ENCODE assay signal across 23 cellular contexts in genomic region chr13:94325148-94325528, GRCh38.
A peak's percentile ranks its signal among the peaks of the same experiment; 100 is the strongest.
DNase-seq lines count a peak whose midpoint lies in the region; ATAC-seq and TF ChIP-seq lines count a peak whose summit lies in the region.
"Had no signal": no experiment of that assay in that cellular context is flagged by ENCODE, and none has a peak within 500 bp of the region (broad histone marks: within the 10 kb centered on the region; RNA-seq: fewer than 3 reads in every experiment).

No MANE protein-coding gene starts in this region.

- no peak for DNase-seq in CD4-positive, alpha-beta T cell
- DNase-seq in T-cell: no peak
- DNase-seq in hepatocyte (ENCODE audit: low spot score): no peak
- no peak for DNase-seq in osteoblast (ENCODE audit: insufficient read length, low spot score, missing footprints)
- DNase-seq in islet precursor cell: no peak
- no peak for DNase-seq in DMS114 treated with DMSO at 0.1 percent for 48 hours (lab: John Stamatoyannopoulos, UW; ENCODE audit: unreplicated experiment)
- DNase-seq: activated naive CD4-positive, alpha-beta T cell treated with Interleukin-2 at 50 U/mL for 16 hours; activated T-cell treated with anti-CD3 and anti-CD28 coated beads, Interleukin-2, amount 50 U/mL, for 48 hours; CD4-positive, alpha-beta memory T cell; DMS53; kidney glomerular epithelial cell; mammary epithelial cell; NCI-H1436 treated with DMSO at 0.1 percent for 48 hours; pancreas; right cardiac atrium; SJCRH30; stimulated activated naive CD4-positive, alpha-beta T cell treated with Interleukin-2 at 50 U/mL for 16 hours had no signal

- peaks cover 7% of the 10 kb centered on the region for H3K27me3 Mint-ChIP-seq in CD4-positive, alpha-beta T cell
- peaks cover 6% of the 10 kb centered on the region in 2 donors for H3K27me3 Mint-ChIP-seq in T-cell
- H3K27me3 Mint-ChIP-seq: dendritic cell treated with granulocyte-macrophage colony-stimulating factor and Interleukin-4, amounts not matched to agents 40 ng/mL and 50 ng/mL, for 4 days had no signal

- no peak overlapping the region for H3K4me3 Mint-ChIP-seq in CD4-positive, alpha-beta T cell
- H3K4me3 Mint-ChIP-seq in T-cell: no peak overlapping the region
- H3K4me3 Mint-ChIP-seq: dendritic cell treated with granulocyte-macrophage colony-stimulating factor and Interleukin-4, amounts not matched to agents 40 ng/mL and 50 ng/mL, for 4 days; GM23338 had no signal

- H3K4me3 ChIP-seq in hepatocyte (no peak overlapping the region), osteoblast (ENCODE audit: insufficient read depth, low read length) (no peak overlapping the region)
- H3K4me3 ChIP-seq: cardiac muscle cell, GM23338, K562, pancreas, SJCRH30 had no signal

- no peaks in the 10 kb centered on the region for H3K9me2 ChIP-seq in hepatocyte (replicated peaks; ENCODE audit: insufficient read depth)

- H3K36me3 ChIP-seq in hepatocyte (replicated peaks; ENCODE audit: insufficient read depth, low read depth) (no peaks in the 10 kb centered on the region), osteoblast (ENCODE audit: insufficient read depth, low read length) (no peaks in the 10 kb centered on the region)
- H3K36me3 ChIP-seq: cardiac muscle cell, pancreas, SJCRH30 had no signal

- intact Hi-C loops in CD4-positive, alpha-beta T cell (cut with DNase I, micrococcal nuclease): loop anchor here in 1 of 2 experiments (10.0 kb wide), 2 partner anchors 220 to 280 kb away; partner anchors contain the start of gene GPR180

- H3K27me3 ChIP-seq in CD4-positive, alpha-beta T cell (ENCODE audit: control insufficient read depth, insufficient read depth, low read length): no peaks in the 10 kb centered on the region
- no peaks in the 10 kb centered on the region for H3K27me3 ChIP-seq in hepatocyte
- H3K27me3 ChIP-seq in osteoblast (ENCODE audit: insufficient read depth, low read length): no peaks in the 10 kb centered on the region
- H3K27me3 ChIP-seq: cardiac muscle cell, pancreas, SJCRH30 had no signal

- peaks cover 5% of the 10 kb centered on the region for H3K4me1 ChIP-seq in hepatocyte (ENCODE audit: insufficient read depth)
- H3K4me1 ChIP-seq in osteoblast (ENCODE audit: insufficient read depth, low read length): peaks cover 38% of the 10 kb centered on the region

- CTCF ChIA-PET in CD4-positive, alpha-beta T cell (lab: Charles Lee): no interaction called here
- CTCF ChIA-PET in T-cell (lab: Charles Lee): no interaction called here

- no peak overlapping the region for H3K27ac ChIP-seq in CD4-positive, alpha-beta T cell (ENCODE audit: low read depth, low read length)
- H3K27ac ChIP-seq in hepatocyte: peak overlapping the region; percentile 56
- H3K27ac ChIP-seq in osteoblast (ENCODE audit: low read depth, low read length): peak overlapping the region; percentile 47
- H3K27ac ChIP-seq: cardiac muscle cell, pancreas, SJCRH30 had no signal

- peaks cover 66% of the 10 kb centered on the region for H3K4me1 Mint-ChIP-seq in CD4-positive, alpha-beta T cell (ENCODE audit: low read depth)
- peaks cover 76 to 80% (median 77%) of the 10 kb centered on the region in 3 donors for H3K4me1 Mint-ChIP-seq in T-cell

- H3K36me3 Mint-ChIP-seq in CD4-positive, alpha-beta T cell (ENCODE audit: low read depth): peaks cover 4% of the 10 kb centered on the region
- peaks cover 4% of the 10 kb centered on the region for H3K36me3 Mint-ChIP-seq in T-cell

- H4K20me1 ChIP-seq in hepatocyte (ENCODE audit: insufficient read depth, poor library complexity, severe bottlenecking): no peaks in the 10 kb centered on the region
- no peaks in the 10 kb centered on the region for H4K20me1 ChIP-seq in osteoblast (ENCODE audit: insufficient read depth, low read length)

- POLR2A ChIA-PET in CD4-positive, alpha-beta T cell (lab: Charles Lee): no interaction called here
- POLR2A ChIA-PET in T-cell (lab: Charles Lee): no interaction called here

- H3K27ac Mint-ChIP-seq in CD4-positive, alpha-beta T cell: peak overlapping the region; percentile 87
- peak overlapping the region; percentile 99 for H3K27ac Mint-ChIP-seq in T-cell
- H3K27ac Mint-ChIP-seq: dendritic cell treated with granulocyte-macrophage colony-stimulating factor and Interleukin-4, amounts not matched to agents 40 ng/mL and 50 ng/mL, for 4 days; GM23338 had no signal

- H3K79me2 ChIP-seq in hepatocyte: no peaks in the 10 kb centered on the region
- H3K79me2 ChIP-seq in osteoblast (ENCODE audit: insufficient read depth, low read length): no peaks in the 10 kb centered on the region

- no peak for TF ChIP-seq CTCF in CD4-positive, alpha-beta T cell (IDR thresholded peaks at IDR 0.05)
- TF ChIP-seq CTCF in hepatocyte (IDR thresholded peaks at IDR 0.05; ENCODE audit: poor library complexity) (no peak), osteoblast (IDR thresholded peaks at IDR 0.05; ENCODE audit: extremely low read depth, low read depth, low read length) (no peak)

- 64% methylated on average over 5 of the region's 5 CpGs for WGBS in hepatocyte (ENCODE audit: low lambda C conversion rate, missing lambda C conversion rate)

- H2AFZ ChIP-seq in hepatocyte (no peak overlapping the region), osteoblast (ENCODE audit: low read length) (peak overlapping the region; percentile 28)
- H2AFZ ChIP-seq: GM23338 had no signal

- peak overlapping the region; percentile 14 for H3K4me2 ChIP-seq in hepatocyte
- peak overlapping the region; percentile 18 for H3K4me2 ChIP-seq in osteoblast (ENCODE audit: insufficient read depth, low read length)
- H3K4me2 ChIP-seq: GM23338 had no signal

- H3K9me3 ChIP-seq in CD4-positive, alpha-beta T cell (ENCODE audit: control insufficient read depth, low read length): no peaks in the 10 kb centered on the region
- H3K9me3 ChIP-seq in hepatocyte (ENCODE audit: low read depth): no peaks in the 10 kb centered on the region
- no peaks in the 10 kb centered on the region for H3K9me3 ChIP-seq in osteoblast (ENCODE audit: low read depth, low read length)
- H3K9me3 ChIP-seq: pancreas, SJCRH30 had no signal

- H3K9me3 Mint-ChIP-seq in CD4-positive, alpha-beta T cell: peaks cover 8% of the 10 kb centered on the region
- peaks cover 2 to 10% (median 7%) of the 10 kb centered on the region in 3 donors for H3K9me3 Mint-ChIP-seq in T-cell
- H3K9me3 Mint-ChIP-seq: dendritic cell treated with granulocyte-macrophage colony-stimulating factor and Interleukin-4, amounts not matched to agents 40 ng/mL and 50 ng/mL, for 4 days; GM23338 had no signal

- ATAC-seq in CD4-positive, alpha-beta T cell (ENCODE audit: poor library complexity): no peak
- no peak for ATAC-seq in T-cell (replicated peaks in 1 of 4)
- no peak for ATAC-seq in GM18498 (IDR thresholded peaks at IDR 0.05; ENCODE audit: unreplicated experiment)
- ATAC-seq in HG03442 (IDR thresholded peaks at IDR 0.05; ENCODE audit: unreplicated experiment): no peak
- ATAC-seq: GM23338, K562 had no signal
